8 cellular contexts compared by ENCODE assay signal in genomic region chr7:31192996-31193395, GRCh38.
DNase-seq lines count a peak whose midpoint lies in the region; ATAC-seq and TF ChIP-seq lines count a peak whose summit lies in the region.

No MANE protein-coding gene starts in this region.

- H4K91ac ChIP-seq in H9 (ENCODE audit: insufficient read length, low read depth, low read length) = no peak overlapping the region

- no peak overlapping the region for H3K27ac ChIP-seq in CD4-positive, alpha-beta T cell (ENCODE audit: low read depth, low read length)
- no peak overlapping the region for H3K27ac ChIP-seq in H9 (ENCODE audit: insufficient read length, low read depth, low read length)
- H3K27ac ChIP-seq in caudate nucleus (ENCODE audit: low read depth, low read length) = no peak overlapping the region
- H3K27ac ChIP-seq in upper lobe of right lung = no peak overlapping the region
- no peak overlapping the region for H3K27ac ChIP-seq in spleen

- H3K4me1 ChIP-seq in H9 (ENCODE audit: insufficient read depth, low read length) (no peaks in the 10 kb centered on the region), upper lobe of right lung (no peaks in the 10 kb centered on the region), spleen (peaks cover 0 to 2% (median 0%) of the 10 kb centered on the region in 6 donors)

- no peak overlapping the region for H2BK120ac ChIP-seq in H9 (ENCODE audit: low read depth, low read length, poor library complexity, severe bottlenecking)

- no peaks in the 10 kb centered on the region for H3K79me2 ChIP-seq in H9 (ENCODE audit: insufficient read depth, low read length)

- no peak overlapping the region for H3K56ac ChIP-seq in H9 (ENCODE audit: insufficient read length, low read depth, low read length)

- no peaks in the 10 kb centered on the region for H3K23me2 ChIP-seq in H9 (ENCODE audit: insufficient read length, low read depth, low read length, poor library complexity, severe bottlenecking)

- H3K36me3 ChIP-seq in upper lobe of right lung (no peaks in the 10 kb centered on the region), spleen (no peaks in the 10 kb centered on the region)

- WGBS in H9 (ENCODE audit: extremely low coverage, insufficient read length, low lambda C conversion rate) = no CpG with 5 or more reads among the region's 27 CpGs
- 5 to 9% (median 6%) methylated on average over 23 to 27 of the region's 27 CpGs for WGBS in spleen, 5 donors

- H3K9me3 ChIP-seq in CD4-positive, alpha-beta T cell (ENCODE audit: control insufficient read depth, low read length) = no peaks in the 10 kb centered on the region
- H3K9me3 ChIP-seq in H9 (ENCODE audit: control insufficient read depth, low read depth, low read length) (no peaks in the 10 kb centered on the region), upper lobe of right lung (no peaks in the 10 kb centered on the region), spleen (peaks cover 0 to 6% (median 0%) of the 10 kb centered on the region in 8 donors)

- no peak overlapping the region for H3K4me3 Mint-ChIP-seq in CD4-positive, alpha-beta T cell
- no peak overlapping the region for H3K4me3 Mint-ChIP-seq in H9

- peaks cover 14% of the 10 kb centered on the region for H3K27me3 ChIP-seq in CD4-positive, alpha-beta T cell (ENCODE audit: control insufficient read depth, insufficient read depth, low read length)
- no peaks in the 10 kb centered on the region for H3K27me3 ChIP-seq in H9 (ENCODE audit: insufficient read depth, low read length)
- H3K27me3 ChIP-seq in upper lobe of right lung = peaks cover 7% of the 10 kb centered on the region
- peaks cover 0 to 33% (median 6%) of the 10 kb centered on the region in 7 donors for H3K27me3 ChIP-seq in spleen (replicated peaks in 1 of 7)

- H4K20me1 ChIP-seq in H9 (ENCODE audit: control insufficient read depth, insufficient read depth, insufficient read length) = no peaks in the 10 kb centered on the region

- no peak overlapping the region for H3K14ac ChIP-seq in H9 (ENCODE audit: insufficient read depth, low read length)

- peaks cover 2% of the 10 kb centered on the region for H3K9me3 Mint-ChIP-seq in CD4-positive, alpha-beta T cell
- H3K9me3 Mint-ChIP-seq in H9 = peaks cover 8 to 15% of the 10 kb centered on the region in 2 experiments

- no peak overlapping the region for H3T11ph ChIP-seq in H9 (ENCODE audit: low read length)

- no peak overlapping the region for H3K27ac Mint-ChIP-seq in CD4-positive, alpha-beta T cell
- no peak overlapping the region for H3K27ac Mint-ChIP-seq in H9

- no peaks in the 10 kb centered on the region for H3K4me1 Mint-ChIP-seq in CD4-positive, alpha-beta T cell (ENCODE audit: low read depth)
- H3K4me1 Mint-ChIP-seq in H9 = peaks cover 2% of the 10 kb centered on the region in 2 experiments; a peak in 1 of 4 replicates

- H2BK5ac ChIP-seq in H9 (ENCODE audit: insufficient read length, low read length) = no peak overlapping the region

- no peak for DNase-seq in CD4-positive, alpha-beta T cell
- DNase-seq in H9 (peak; percentile 90), NCI-H526 (lab: John Stamatoyannopoulos, UW) (peak; percentile 72 to 94), caudate nucleus (lab: John Stamatoyannopoulos, UW) (peak in 53 of 61 donors; percentile 1 to 75 (median 41)), left lobe of liver (ENCODE audit: low spot score) (peak; percentile 82), upper lobe of right lung (peak; percentile 73), spleen (no peak)

- no peak overlapping the region for H3K4me2 ChIP-seq in H9 (ENCODE audit: insufficient read depth, insufficient read length, low read length)

- H2BK20ac ChIP-seq in H9 (ENCODE audit: low read depth, low read length, poor library complexity, severe bottlenecking) = no peak overlapping the region

- POLR2A ChIA-PET in CD4-positive, alpha-beta T cell (lab: Charles Lee) = no interaction called here

- CTCF ChIA-PET in CD4-positive, alpha-beta T cell (lab: Charles Lee) = no interaction called here

- no peak overlapping the region for H3K4ac ChIP-seq in H9 (ENCODE audit: low read depth, low read length)

- no peak overlapping the region for H3K23ac ChIP-seq in H9 (ENCODE audit: insufficient read length, low read depth, low read length)

- H3K9ac ChIP-seq in H9 (ENCODE audit: extremely low read depth, insufficient read length, low read length) = no peak overlapping the region

- H2BK15ac ChIP-seq in H9 (ENCODE audit: low read depth, low read length) = no peak overlapping the region

- H3K36me3 Mint-ChIP-seq in CD4-positive, alpha-beta T cell (ENCODE audit: low read depth) = no peaks in the 10 kb centered on the region
- peaks cover 3 to 8% (median 7%) of the 10 kb centered on the region in 3 experiments; a peak in 6 of 7 replicates for H3K36me3 Mint-ChIP-seq in H9 (ENCODE audit: insufficient read depth in 1 of 3, low read depth in 3 of 3)

- H3K4me3 ChIP-seq in upper lobe of right lung (no peak overlapping the region), spleen (no peak overlapping the region)

- no peak for ATAC-seq in CD4-positive, alpha-beta T cell (ENCODE audit: poor library complexity)
- ATAC-seq in left lobe of liver = peak; percentile 100
- ATAC-seq in upper lobe of right lung = peak; percentile 90
- ATAC-seq in GM21717 (IDR thresholded peaks at IDR 0.05; ENCODE audit: unreplicated experiment) = no peak

- peaks cover 56% of the 10 kb centered on the region for H3K27me3 Mint-ChIP-seq in CD4-positive, alpha-beta T cell
- H3K27me3 Mint-ChIP-seq in H9 (ENCODE audit: low read depth) = peaks cover 29% of the 10 kb centered on the region

- no peak overlapping the region for H2BK12ac ChIP-seq in H9 (ENCODE audit: insufficient read length, low read depth, low read length)

- H2AFZ ChIP-seq in H9 (ENCODE audit: low read length) = no peak overlapping the region

- no peak for TF ChIP-seq POLR2A in spleen (IDR thresholded peaks at IDR 0.05)

- H4K5ac ChIP-seq in H9 (ENCODE audit: insufficient read length, low read depth, low read length) = no peak overlapping the region

- intact Hi-C loops in CD4-positive, alpha-beta T cell (cut with DNase I, micrococcal nuclease) = no loop called here
- intact Hi-C loops in upper lobe of right lung (cut with DNase I) = no loop called here
- intact Hi-C loops in spleen (cut with DNase I; ENCODE audit: low total_unique reads) = no loop called here

- peak; percentile 2 for TF ChIP-seq CTCF in CD4-positive, alpha-beta T cell (IDR thresholded peaks at IDR 0.05)
- TF ChIP-seq CTCF in H9 (conservative IDR thresholded peaks at IDR 0.05) (peak; percentile 96), upper lobe of right lung (IDR thresholded peaks at IDR 0.05) (peak; percentile 62), spleen (IDR thresholded peaks at IDR 0.05 in 8 of 11, conservative IDR thresholded peaks at IDR 0.05 in 3 of 11) (peak in 5 of 11 experiments; percentile 16 to 37 (median 24))

- H3K18ac ChIP-seq in H9 (ENCODE audit: insufficient read length, low read depth, low read length) = no peak overlapping the region

- no peak overlapping the region for H4K8ac ChIP-seq in H9 (replicated peaks; ENCODE audit: insufficient read length, low read depth, low read length)

- no peak overlapping the region for H2AK5ac ChIP-seq in H9 (ENCODE audit: insufficient read length, low read length)

- no peaks in the 10 kb centered on the region for H3K79me1 ChIP-seq in H9 (ENCODE audit: insufficient read depth, low read depth, low read length, poor library complexity, severe bottlenecking)

Comparison
In these comparisons a context has a peak if more than half of its experiments do, and no peak if none do; other contexts are left out.
1. ATAC-seq: peak in left lobe of liver (single experiment) and upper lobe of right lung (single experiment); none in CD4-positive, alpha-beta T cell (single experiment) and GM21717 (single experiment).
2. DNase-seq: peak in H9 (single experiment), NCI-H526 (2 of 2), caudate nucleus (53 of 61), left lobe of liver (single experiment) and upper lobe of right lung (single experiment); none in CD4-positive, alpha-beta T cell (0 of 10) and spleen (single experiment).